12 cellular contexts compared by ENCODE assay signal in genomic region chr4:118905546-118905945, GRCh38. TPM values are rescaled to one million over a fixed set of nuclear protein-coding genes. Genes with fewer than 3 reads are reported as not detected.
A peak's percentile ranks its signal among the peaks of the same experiment; 100 is the strongest.
DNase-seq lines count a peak whose midpoint lies in the region; ATAC-seq and TF ChIP-seq lines count a peak whose summit lies in the region.
"Had no signal": no experiment of that assay in that cellular context is flagged by ENCODE, and none has a peak within 500 bp of the region (broad histone marks: within the 10 kb centered on the region; RNA-seq: fewer than 3 reads in every experiment).

No MANE protein-coding gene starts in this region.

- H3K4me1 ChIP-seq in mesendoderm (ENCODE audit: control insufficient read depth, low read depth, low read length) (no peaks in the 10 kb centered on the region), vagina (peaks cover 33% of the 10 kb centered on the region)

- WGBS in mesendoderm (ENCODE audit: extremely low coverage, insufficient coverage, low lambda C conversion rate): no CpG with 5 or more reads among the region's 4 CpGs

- H3K79me1 ChIP-seq in mesendoderm (ENCODE audit: low read length): no peaks in the 10 kb centered on the region

- no peak overlapping the region for H2BK15ac ChIP-seq in mesendoderm (replicated peaks; ENCODE audit: low read depth)

- H3K9ac ChIP-seq in mesendoderm (ENCODE audit: low read length): no peak overlapping the region

- H3K79me2 ChIP-seq in mesendoderm (ENCODE audit: control insufficient read depth, insufficient read depth, low read length): no peaks in the 10 kb centered on the region

- H4K5ac ChIP-seq in mesendoderm (ENCODE audit: low read length): no peak overlapping the region

- H3K9me3 ChIP-seq in vagina: no peaks in the 10 kb centered on the region

- intact Hi-C loops in vagina (cut with DNase I): no loop called here

- H2BK5ac ChIP-seq in mesendoderm (ENCODE audit: low read length): no peak overlapping the region

- H3K4ac ChIP-seq in mesendoderm (ENCODE audit: low read depth, low read length): no peak overlapping the region

- H3K27ac ChIP-seq in coronary artery (peak overlapping the region; percentile 77 to 88), mesendoderm (ENCODE audit: low read depth, low read length) (no peak overlapping the region), vagina (peak overlapping the region; percentile 54)

- DNase-seq in SIG-M5 treated with dmso at 0.1 percent for 504 hours (lab: John Stamatoyannopoulos, UW; ENCODE audit: unreplicated experiment) (peak; percentile 22), SIG-M5 (lab: John Stamatoyannopoulos, UW) (no peak), coronary artery (ENCODE audit: low spot score) (no peak), mesendoderm (peak; percentile 62), vagina (ENCODE audit: extremely low spot score in 2 of 2) (no peak)
- DNase-seq in stimulated activated CD4-positive, alpha-beta T cell treated with anti-CD3 and anti-CD28 coated beads, Interleukin-4, amount 100 ng/mL, for 1 hour: no peak
- DNase-seq: activated T-cell treated with anti-CD3 and anti-CD28 coated beads, Interleukin-2, amount 50 U/mL, for 48 hours; NCI-H1048; stimulated activated CD4-positive, alpha-beta T cell treated with anti-CD3 and anti-CD28 coated beads, Interleukin-1b, Interleukin-23, amount 100 ng/mL, for 48 hours had no signal

- no peak for TF ChIP-seq CTCF in coronary artery (IDR thresholded peaks at IDR 0.05)
- no peak for TF ChIP-seq CTCF in vagina (IDR thresholded peaks at IDR 0.05)

- H3K4me2 ChIP-seq in mesendoderm (ENCODE audit: low read length): no peak overlapping the region

- no peak overlapping the region for H3K56ac ChIP-seq in mesendoderm (ENCODE audit: low read length)

- H3K36me3 ChIP-seq in mesendoderm (ENCODE audit: control insufficient read depth, insufficient read depth, low read length): no peaks in the 10 kb centered on the region
- H3K36me3 ChIP-seq in vagina: no peaks in the 10 kb centered on the region
- H3K36me3 ChIP-seq: cardiac muscle cell had no signal

- H2BK120ac ChIP-seq in mesendoderm (ENCODE audit: low read depth, low read length): no peak overlapping the region

- ATAC-seq in GM18867 (IDR thresholded peaks at IDR 0.05; ENCODE audit: unreplicated experiment) (no peak), HG03521 (IDR thresholded peaks at IDR 0.05; ENCODE audit: unreplicated experiment) (no peak)

- H3K4me3 ChIP-seq in coronary artery (peak overlapping the region; percentile 50), mesendoderm (ENCODE audit: low read length) (no peak overlapping the region), vagina (no peak overlapping the region)
- H3K4me3 ChIP-seq: cardiac muscle cell had no signal

- H3K23ac ChIP-seq in mesendoderm (ENCODE audit: low read length): no peak overlapping the region

- H3K27me3 ChIP-seq in mesendoderm (ENCODE audit: insufficient read depth, low read length, poor library complexity) (no peaks in the 10 kb centered on the region), vagina (no peaks in the 10 kb centered on the region)
- H3K27me3 ChIP-seq: cardiac muscle cell had no signal

- no peak overlapping the region for H3K18ac ChIP-seq in mesendoderm (ENCODE audit: low read length)

- no peak overlapping the region for H2AK5ac ChIP-seq in mesendoderm (ENCODE audit: low read length)

- TF ChIP-seq POLR2A in vagina (IDR thresholded peaks at IDR 0.05): no peak

- no peak overlapping the region for H4K8ac ChIP-seq in mesendoderm (ENCODE audit: low read depth, low read length)

RNA-seq across cellular contexts. Expression of gene SYNPO2, which starts 16.9 kb away (rescaled TPM):
- polyA plus RNA-seq in mesendoderm (2013, experiment 1 of 2): 0.45 TPM
- 0.53 TPM for polyA plus RNA-seq in mesendoderm (2013, experiment 2 of 2)
- total RNA-seq in vagina: 109 TPM

Comparison
In these comparisons a context has a peak if more than half of its experiments do, and no peak if none do; other contexts are left out.
1. DNase-seq: peak in SIG-M5 treated with dmso at 0.1 percent for 504 hours (single experiment) and mesendoderm (single experiment); none in SIG-M5 (single experiment), coronary artery (single experiment), vagina (0 of 2) and stimulated activated CD4-positive, alpha-beta T cell treated with anti-CD3 and anti-CD28 coated beads, Interleukin-4, amount 100 ng/mL, for 1 hour (single experiment).